In genomic region chr6:35622283-35622682, GRCh38 we compare ENCODE assay signal across 22 cellular contexts.
"Had no signal": no experiment of that assay in that cellular context is flagged by ENCODE, and none has a peak within 500 bp of the region (broad histone marks: within the 10 kb centered on the region; RNA-seq: fewer than 3 reads in every experiment).

No MANE protein-coding gene starts in this region.

- H3K27me3 Mint-ChIP-seq: dendritic cell treated with granulocyte-macrophage colony-stimulating factor and Interleukin-4, amounts not matched to agents 40 ng/mL and 50 ng/mL, for 4 days had no signal

- H3K9me3 ChIP-seq: ascending aorta, gastroesophageal sphincter, heart left ventricle, SJSA1, thyroid gland had no signal

- H3K36me3 ChIP-seq: SJSA1 had no signal

- H3K27ac Mint-ChIP-seq: dendritic cell treated with granulocyte-macrophage colony-stimulating factor and Interleukin-4, amounts not matched to agents 40 ng/mL and 50 ng/mL, for 4 days; mesothelial cell of epicardium had no signal

- H3K4me1 ChIP-seq: ascending aorta, SJSA1 had no signal

- H3K4me1 Mint-ChIP-seq: mesothelial cell of epicardium had no signal

- H3K27ac ChIP-seq: ascending aorta, gastroesophageal sphincter, SJSA1, WERI-Rb-1 had no signal

- H3K27me3 ChIP-seq: ascending aorta, gastroesophageal sphincter, heart left ventricle, thyroid gland had no signal

- H3K4me3 Mint-ChIP-seq: dendritic cell treated with granulocyte-macrophage colony-stimulating factor and Interleukin-4, amounts not matched to agents 40 ng/mL and 50 ng/mL, for 4 days; mesothelial cell of epicardium had no signal

- DNase-seq: activated CD4-positive, alpha-beta T cell treated with anti-CD3 and anti-CD28 coated beads for 4 hours; activated CD8-positive, alpha-beta memory T cell treated with anti-CD3 and anti-CD28 coated beads for 24 hours; activated CD8-positive, alpha-beta memory T cell treated with anti-CD3 and anti-CD28 coated beads, Interleukin-2, amount 50 U/mL, for 48 hours; activated effector memory CD4-positive, alpha-beta T cell treated with Interleukin-2 at 50 U/mL for 16 hours; cerebellar nuclear complex; effector CD8-positive, alpha-beta T cell; heart left ventricle; kidney; occipital lobe; posterior cingulate gyrus; retina; stimulated activated naive CD4-positive, alpha-beta T cell; WERI-Rb-1 had no signal

- ATAC-seq: esophagus mucosa, gastroesophageal sphincter, heart left ventricle, left lobe of liver had no signal

- H3K9me3 Mint-ChIP-seq: dendritic cell treated with granulocyte-macrophage colony-stimulating factor and Interleukin-4, amounts not matched to agents 40 ng/mL and 50 ng/mL, for 4 days; mesothelial cell of epicardium had no signal

- H3K4me3 ChIP-seq: ascending aorta, gastroesophageal sphincter, heart left ventricle, lung, SJSA1, thyroid gland had no signal
